1 cellular context compared by ENCODE assay signal in the genomic region with DNA sequence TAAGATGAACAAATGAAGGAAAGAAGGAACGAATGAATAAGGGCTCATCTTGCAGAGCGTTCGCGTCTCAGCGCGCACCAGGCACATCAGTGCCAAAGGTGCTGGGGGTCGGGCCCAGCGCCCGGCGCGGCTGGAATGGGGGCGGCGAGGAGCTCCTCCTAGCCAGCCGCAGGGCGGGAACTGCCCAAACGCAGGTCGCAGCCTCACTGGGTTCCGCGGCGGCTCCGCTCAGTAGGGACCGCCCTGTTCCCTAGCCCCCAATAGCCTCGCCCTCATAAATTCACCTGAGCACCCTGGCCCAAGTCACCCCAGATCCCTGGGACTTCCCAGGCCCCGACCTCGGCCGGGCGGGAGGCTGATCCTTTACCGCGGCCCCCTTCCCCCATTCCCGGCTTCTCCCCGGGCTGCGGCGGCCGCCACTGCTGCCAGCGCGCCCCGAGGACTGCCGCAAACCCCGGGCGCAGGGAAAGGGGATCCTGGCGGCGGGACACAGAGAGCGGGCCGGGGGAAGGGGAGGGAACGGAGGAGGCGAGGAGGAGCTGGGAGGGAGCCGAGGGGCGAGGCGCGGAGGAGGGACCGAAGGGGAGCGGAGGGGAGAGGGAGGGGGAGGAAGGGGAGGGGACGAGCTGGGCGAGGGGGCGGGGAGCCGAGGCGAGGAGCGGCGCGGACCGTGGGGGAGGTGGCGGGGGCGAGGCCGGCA.
TF ChIP-seq lines count a peak whose summit lies in the region.

No MANE protein-coding gene starts in this region.

TF ChIP-seq in HepG2, 621 proteins besides CTCF, POLR2A, EP300 and RAD21 (continued from another document):
- TF ChIP-seq PRDM10 (CRISPR knock-in tag; IDR thresholded peaks at IDR 0.05; ENCODE audit: low read depth) (no peak), IRF2 (CRISPR knock-in tag; IDR thresholded peaks at IDR 0.05) (no peak), SATB2 (CRISPR knock-in tag; IDR thresholded peaks at IDR 0.05) (no peak), TGIF2 (CRISPR knock-in tag; IDR thresholded peaks at IDR 0.05) (no peak), ZNF704 (CRISPR knock-in tag; IDR thresholded peaks at IDR 0.05; ENCODE audit: borderline replicate concordance) (no peak), ZNF713 (CRISPR knock-in tag; IDR thresholded peaks at IDR 0.05) (no peak), ZNF567 (CRISPR knock-in tag; IDR thresholded peaks at IDR 0.05; ENCODE audit: borderline replicate concordance) (no peak), ATAD3A (CRISPR knock-in tag; IDR thresholded peaks at IDR 0.05) (no peak), MED13 (CRISPR knock-in tag; IDR thresholded peaks at IDR 0.05) (no peak), ZNF431 (CRISPR knock-in tag; IDR thresholded peaks at IDR 0.05; ENCODE audit: borderline replicate concordance, low read depth) (no peak)
- TF ChIP-seq, protein P1, sequence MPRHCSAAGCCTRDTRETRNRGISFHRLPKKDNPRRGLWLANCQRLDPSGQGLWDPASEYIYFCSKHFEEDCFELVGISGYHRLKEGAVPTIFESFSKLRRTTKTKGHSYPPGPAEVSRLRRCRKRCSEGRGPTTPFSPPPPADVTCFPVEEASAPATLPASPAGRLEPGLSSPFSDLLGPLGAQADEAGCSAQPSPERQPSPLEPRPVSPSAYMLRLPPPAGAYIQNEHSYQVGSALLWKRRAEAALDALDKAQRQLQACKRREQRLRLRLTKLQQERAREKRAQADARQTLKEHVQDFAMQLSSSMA (CRISPR knock-in tag; IDR thresholded peaks at IDR 0.05): no peak
- TF ChIP-seq, protein P2, sequence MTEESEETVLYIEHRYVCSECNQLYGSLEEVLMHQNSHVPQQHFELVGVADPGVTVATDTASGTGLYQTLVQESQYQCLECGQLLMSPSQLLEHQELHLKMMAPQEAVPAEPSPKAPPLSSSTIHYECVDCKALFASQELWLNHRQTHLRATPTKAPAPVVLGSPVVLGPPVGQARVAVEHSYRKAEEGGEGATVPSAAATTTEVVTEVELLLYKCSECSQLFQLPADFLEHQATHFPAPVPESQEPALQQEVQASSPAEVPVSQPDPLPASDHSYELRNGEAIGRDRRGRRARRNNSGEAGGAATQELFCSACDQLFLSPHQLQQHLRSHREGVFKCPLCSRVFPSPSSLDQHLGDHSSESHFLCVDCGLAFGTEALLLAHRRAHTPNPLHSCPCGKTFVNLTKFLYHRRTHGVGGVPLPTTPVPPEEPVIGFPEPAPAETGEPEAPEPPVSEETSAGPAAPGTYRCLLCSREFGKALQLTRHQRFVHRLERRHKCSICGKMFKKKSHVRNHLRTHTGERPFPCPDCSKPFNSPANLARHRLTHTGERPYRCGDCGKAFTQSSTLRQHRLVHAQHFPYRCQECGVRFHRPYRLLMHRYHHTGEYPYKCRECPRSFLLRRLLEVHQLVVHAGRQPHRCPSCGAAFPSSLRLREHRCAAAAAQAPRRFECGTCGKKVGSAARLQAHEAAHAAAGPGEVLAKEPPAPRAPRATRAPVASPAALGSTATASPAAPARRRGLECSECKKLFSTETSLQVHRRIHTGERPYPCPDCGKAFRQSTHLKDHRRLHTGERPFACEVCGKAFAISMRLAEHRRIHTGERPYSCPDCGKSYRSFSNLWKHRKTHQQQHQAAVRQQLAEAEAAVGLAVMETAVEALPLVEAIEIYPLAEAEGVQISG (CRISPR knock-in tag; IDR thresholded peaks at IDR 0.05): no peak
- TF ChIP-seq, protein P3, sequence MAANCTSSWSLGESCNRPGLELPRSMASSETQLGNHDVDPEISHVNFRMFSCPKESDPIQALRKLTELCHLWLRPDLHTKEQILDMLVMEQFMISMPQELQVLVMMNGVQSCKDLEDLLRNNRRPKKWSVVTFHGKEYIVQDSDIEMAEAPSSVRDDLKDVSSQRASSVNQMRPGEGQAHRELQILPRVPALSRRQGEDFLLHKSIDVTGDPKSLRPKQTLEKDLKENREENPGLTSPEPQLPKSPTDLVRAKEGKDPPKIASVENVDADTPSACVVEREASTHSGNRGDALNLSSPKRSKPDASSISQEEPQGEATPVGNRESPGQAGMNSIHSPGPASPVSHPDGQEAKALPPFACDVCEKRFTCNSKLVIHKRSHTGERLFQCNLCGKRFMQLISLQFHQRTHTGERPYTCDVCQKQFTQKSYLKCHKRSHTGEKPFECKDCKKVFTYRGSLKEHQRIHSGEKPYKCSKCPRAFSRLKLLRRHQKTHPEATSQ (CRISPR knock-in tag; IDR thresholded peaks at IDR 0.05; ENCODE audit: borderline replicate concordance): no peak
- TF ChIP-seq, protein P4, sequence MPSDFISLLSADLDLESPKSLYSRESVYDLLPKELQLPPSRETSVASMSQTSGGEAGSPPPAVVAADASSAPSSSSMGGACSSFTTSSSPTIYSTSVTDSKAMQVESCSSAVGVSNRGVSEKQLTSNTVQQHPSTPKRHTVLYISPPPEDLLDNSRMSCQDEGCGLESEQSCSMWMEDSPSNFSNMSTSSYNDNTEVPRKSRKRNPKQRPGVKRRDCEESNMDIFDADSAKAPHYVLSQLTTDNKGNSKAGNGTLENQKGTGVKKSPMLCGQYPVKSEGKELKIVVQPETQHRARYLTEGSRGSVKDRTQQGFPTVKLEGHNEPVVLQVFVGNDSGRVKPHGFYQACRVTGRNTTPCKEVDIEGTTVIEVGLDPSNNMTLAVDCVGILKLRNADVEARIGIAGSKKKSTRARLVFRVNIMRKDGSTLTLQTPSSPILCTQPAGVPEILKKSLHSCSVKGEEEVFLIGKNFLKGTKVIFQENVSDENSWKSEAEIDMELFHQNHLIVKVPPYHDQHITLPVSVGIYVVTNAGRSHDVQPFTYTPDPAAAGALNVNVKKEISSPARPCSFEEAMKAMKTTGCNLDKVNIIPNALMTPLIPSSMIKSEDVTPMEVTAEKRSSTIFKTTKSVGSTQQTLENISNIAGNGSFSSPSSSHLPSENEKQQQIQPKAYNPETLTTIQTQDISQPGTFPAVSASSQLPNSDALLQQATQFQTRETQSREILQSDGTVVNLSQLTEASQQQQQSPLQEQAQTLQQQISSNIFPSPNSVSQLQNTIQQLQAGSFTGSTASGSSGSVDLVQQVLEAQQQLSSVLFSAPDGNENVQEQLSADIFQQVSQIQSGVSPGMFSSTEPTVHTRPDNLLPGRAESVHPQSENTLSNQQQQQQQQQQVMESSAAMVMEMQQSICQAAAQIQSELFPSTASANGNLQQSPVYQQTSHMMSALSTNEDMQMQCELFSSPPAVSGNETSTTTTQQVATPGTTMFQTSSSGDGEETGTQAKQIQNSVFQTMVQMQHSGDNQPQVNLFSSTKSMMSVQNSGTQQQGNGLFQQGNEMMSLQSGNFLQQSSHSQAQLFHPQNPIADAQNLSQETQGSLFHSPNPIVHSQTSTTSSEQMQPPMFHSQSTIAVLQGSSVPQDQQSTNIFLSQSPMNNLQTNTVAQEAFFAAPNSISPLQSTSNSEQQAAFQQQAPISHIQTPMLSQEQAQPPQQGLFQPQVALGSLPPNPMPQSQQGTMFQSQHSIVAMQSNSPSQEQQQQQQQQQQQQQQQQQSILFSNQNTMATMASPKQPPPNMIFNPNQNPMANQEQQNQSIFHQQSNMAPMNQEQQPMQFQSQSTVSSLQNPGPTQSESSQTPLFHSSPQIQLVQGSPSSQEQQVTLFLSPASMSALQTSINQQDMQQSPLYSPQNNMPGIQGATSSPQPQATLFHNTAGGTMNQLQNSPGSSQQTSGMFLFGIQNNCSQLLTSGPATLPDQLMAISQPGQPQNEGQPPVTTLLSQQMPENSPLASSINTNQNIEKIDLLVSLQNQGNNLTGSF (CRISPR knock-in tag; IDR thresholded peaks at IDR 0.05): no peak
